1 cellular context compared by ENCODE assay signal in genomic region chr19:18905520-18906236, GRCh38.
TF ChIP-seq lines count a peak whose summit lies in the region.

No MANE protein-coding gene starts in this region.

TF ChIP-seq in WTC11, 78 proteins besides CTCF, POLR2A, EP300 and RAD21 (continued from another document):
- no peak for TF ChIP-seq ZBTB43 (CRISPR knock-in tag; IDR thresholded peaks at IDR 0.05)
TF ChIP-seq in WTC11: peak in this region for 0.
